In genomic region chr5:72121753-72122445, GRCh38 we compare ENCODE assay signal across 19 cellular contexts. TPM values are rescaled to one million over a fixed set of nuclear protein-coding genes. Genes with fewer than 3 reads are reported as not detected.
DNase-seq lines count a peak whose midpoint lies in the region; TF ChIP-seq lines count a peak whose summit lies in the region.
"Had no signal": no experiment of that assay in that cellular context is flagged by ENCODE, and none has a peak within 500 bp of the region (broad histone marks: within the 10 kb centered on the region; RNA-seq: fewer than 3 reads in every experiment).

No MANE protein-coding gene starts in this region.

- DNase-seq in HEK293T (ENCODE audit: extremely low spot score): no peak
- DNase-seq in NCI-H2029 (lab: John Stamatoyannopoulos, UW): peak; percentile 56
- peak; percentile 59 for DNase-seq in cerebellar cortex (ENCODE audit: low spot score)
- DNase-seq in neural progenitor cell (ENCODE audit: low spot score): no peak
- DNase-seq in activated T-cell treated with anti-CD3 and anti-CD28 coated beads, Interleukin-2, amount 50 U/mL, for 1 hour: no peak
- no peak for DNase-seq in SIG-M5 (lab: John Stamatoyannopoulos, UW)
- DNase-seq in stimulated activated CD4-positive, alpha-beta T cell treated with anti-CD3 and anti-CD28 coated beads, Interleukin-2, amount 100 ng/mL, for 24 hours: no peak
- no peak for DNase-seq in NCI-H1694 (lab: John Stamatoyannopoulos, UW)
- DNase-seq: activated CD4-positive, alpha-beta memory T cell treated with anti-CD3 and anti-CD28 coated beads for 36 hours; BE2C; DMS153; foreskin melanocyte; left ventricle myocardium inferior; NCI-H82; Peyer's patch; stimulated activated naive B cell treated with anti-CD40 and anti-IgM and Interleukin-4, amounts not matched to agents 10 μg/mL and 1 μg/mL and 100 μg/mL, for 72 hours had no signal

- no peak overlapping the region for H3K4me3 ChIP-seq in neural progenitor cell
- H3K4me3 ChIP-seq: left ventricle myocardium inferior, Peyer's patch, prostate gland, upper lobe of left lung had no signal

- peaks cover 23% of the 10 kb centered on the region for H3K36me3 ChIP-seq in neural progenitor cell
- H3K36me3 ChIP-seq: Peyer's patch, prostate gland, upper lobe of left lung had no signal

- peaks cover 2% of the 10 kb centered on the region for H3K27me3 Mint-ChIP-seq in neural progenitor cell (ENCODE audit: insufficient read depth, low read depth)

- H4K20me1 ChIP-seq in neural progenitor cell (ENCODE audit: low read depth): peaks cover 56% of the 10 kb centered on the region

- CTCF ChIA-PET in HEK293T (lab: Yijun Ruan, JAX): no interaction called here

- H3K9me3 Mint-ChIP-seq in neural progenitor cell: peaks cover 5% of the 10 kb centered on the region
- H3K9me3 Mint-ChIP-seq: activated CD4-positive, alpha-beta memory T cell treated with anti-CD3 and anti-CD28 coated beads for 36 hours; activated T-helper 1 cell treated with anti-CD3 and anti-CD28 coated beads, Interleukin-12 subunit alpha, Interleukin-12 subunit beta, Interleukin-2, Interleukin-4 antibody, amounts not matched to agents 30 ng/mL and 10 ng/mL and 1 ng/mL, durations not matched to agents 14 hours and 24 hours and 36 hours; stimulated activated naive B cell treated with anti-CD40 and anti-IgM and Interleukin-4, amounts not matched to agents 10 μg/mL and 1 μg/mL and 100 μg/mL, for 72 hours had no signal

- H3K27ac ChIP-seq in neural progenitor cell: peak overlapping the region; percentile 64
- H3K27ac ChIP-seq: left ventricle myocardium inferior, Peyer's patch, prostate gland, upper lobe of left lung had no signal

- H3K27me3 ChIP-seq in neural progenitor cell: no peaks in the 10 kb centered on the region
- H3K27me3 ChIP-seq: BE2C, Peyer's patch, upper lobe of left lung had no signal

- peak overlapping the region; percentile 79 for H3K4me3 Mint-ChIP-seq in neural progenitor cell
- H3K4me3 Mint-ChIP-seq: activated CD4-positive, alpha-beta memory T cell treated with anti-CD3 and anti-CD28 coated beads for 36 hours; activated T-helper 1 cell treated with anti-CD3 and anti-CD28 coated beads, Interleukin-12 subunit alpha, Interleukin-12 subunit beta, Interleukin-2, Interleukin-4 antibody, amounts not matched to agents 30 ng/mL and 10 ng/mL and 1 ng/mL, durations not matched to agents 14 hours and 24 hours and 36 hours; stimulated activated naive B cell treated with anti-CD40 and anti-IgM and Interleukin-4, amounts not matched to agents 10 μg/mL and 1 μg/mL and 100 μg/mL, for 72 hours had no signal

- H3K4me2 ChIP-seq in neural progenitor cell: peak overlapping the region; percentile 39

- no peak overlapping the region for H2AFZ ChIP-seq in neural progenitor cell (replicated peaks)

- H3K36me3 Mint-ChIP-seq in neural progenitor cell: peaks cover 39% of the 10 kb centered on the region
- H3K36me3 Mint-ChIP-seq: activated CD4-positive, alpha-beta memory T cell treated with anti-CD3 and anti-CD28 coated beads for 36 hours; stimulated activated naive B cell treated with anti-CD40 and anti-IgM and Interleukin-4, amounts not matched to agents 10 μg/mL and 1 μg/mL and 100 μg/mL, for 72 hours had no signal

- H3K4me1 Mint-ChIP-seq in neural progenitor cell: peaks cover 78% of the 10 kb centered on the region
- H3K4me1 Mint-ChIP-seq: stimulated activated naive B cell treated with anti-CD40 and anti-IgM and Interleukin-4, amounts not matched to agents 10 μg/mL and 1 μg/mL and 100 μg/mL, for 72 hours had no signal

- H3K9ac ChIP-seq in neural progenitor cell: no peak overlapping the region

- H3F3A ChIP-seq in neural progenitor cell (ENCODE audit: low read depth): peaks cover 15% of the 10 kb centered on the region

- peak overlapping the region; percentile 97 for H3K27ac Mint-ChIP-seq in neural progenitor cell
- H3K27ac Mint-ChIP-seq: activated CD4-positive, alpha-beta memory T cell treated with anti-CD3 and anti-CD28 coated beads for 36 hours; activated T-helper 1 cell treated with anti-CD3 and anti-CD28 coated beads, Interleukin-12 subunit alpha, Interleukin-12 subunit beta, Interleukin-2, Interleukin-4 antibody, amounts not matched to agents 30 ng/mL and 10 ng/mL and 1 ng/mL, durations not matched to agents 14 hours and 24 hours and 36 hours; stimulated activated naive B cell treated with anti-CD40 and anti-IgM and Interleukin-4, amounts not matched to agents 10 μg/mL and 1 μg/mL and 100 μg/mL, for 72 hours had no signal

- no peak for TF ChIP-seq CTCF in neural progenitor cell (IDR thresholded peaks at IDR 0.05)

- H3K9me3 ChIP-seq in neural progenitor cell (ENCODE audit: low read depth): no peaks in the 10 kb centered on the region
- H3K9me3 ChIP-seq: BE2C, left ventricle myocardium inferior, Peyer's patch, prostate gland had no signal

- peaks cover 97% of the 10 kb centered on the region for H3K79me2 ChIP-seq in neural progenitor cell (ENCODE audit: low read depth)

- H3K4me1 ChIP-seq in neural progenitor cell: peaks cover 49% of the 10 kb centered on the region
- H3K4me1 ChIP-seq: Peyer's patch, prostate gland, upper lobe of left lung had no signal

- POLR2A ChIA-PET in HEK293T (lab: Yijun Ruan, JAX): interaction anchor here (0.7 kb wide), 1 partner anchor 13 kb away, joined by 3 read pairs; no protein-coding TSS in a partner anchor

TF ChIP-seq in HEK293T, 16 proteins besides CTCF, POLR2A, EP300 and RAD21:
- TF ChIP-seq, protein P1, sequence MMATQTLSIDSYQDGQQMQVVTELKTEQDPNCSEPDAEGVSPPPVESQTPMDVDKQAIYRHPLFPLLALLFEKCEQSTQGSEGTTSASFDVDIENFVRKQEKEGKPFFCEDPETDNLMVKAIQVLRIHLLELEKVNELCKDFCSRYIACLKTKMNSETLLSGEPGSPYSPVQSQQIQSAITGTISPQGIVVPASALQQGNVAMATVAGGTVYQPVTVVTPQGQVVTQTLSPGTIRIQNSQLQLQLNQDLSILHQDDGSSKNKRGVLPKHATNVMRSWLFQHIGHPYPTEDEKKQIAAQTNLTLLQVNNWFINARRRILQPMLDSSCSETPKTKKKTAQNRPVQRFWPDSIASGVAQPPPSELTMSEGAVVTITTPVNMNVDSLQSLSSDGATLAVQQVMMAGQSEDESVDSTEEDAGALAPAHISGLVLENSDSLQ (IDR thresholded peaks at IDR 0.05): peak; percentile 38; the same call in 1 of the 2 replicates
- TF ChIP-seq FOXA1 (IDR thresholded peaks at IDR 0.05): no peak

RNA-seq across cellular contexts. Expression of gene MAP1B, which starts 14.6 kb away (rescaled TPM):
- total RNA-seq in neural progenitor cell (ENCODE audit: low replicate concordance): 84.4 and 247 TPM in 2 replicates
- total RNA-seq: activated T-helper 1 cell treated with anti-CD3 and anti-CD28 coated beads, Interleukin-12 subunit alpha, Interleukin-12 subunit beta, Interleukin-2, Interleukin-4 antibody, amounts not matched to agents 30 ng/mL and 10 ng/mL and 1 ng/mL, durations not matched to agents 14 hours and 24 hours and 36 hours had no signal

Comparison
In these comparisons a context has a peak if more than half of its experiments do, and no peak if none do; other contexts are left out.
1. DNase-seq: peak in NCI-H2029 (single experiment) and cerebellar cortex (single experiment); none in HEK293T (single experiment), neural progenitor cell (single experiment), activated T-cell treated with anti-CD3 and anti-CD28 coated beads, Interleukin-2, amount 50 U/mL, for 1 hour (single experiment), SIG-M5 (single experiment), stimulated activated CD4-positive, alpha-beta T cell treated with anti-CD3 and anti-CD28 coated beads, Interleukin-2, amount 100 ng/mL, for 24 hours (0 of 2) and NCI-H1694 (single experiment).